8 cellular contexts compared by ENCODE assay signal in genomic region chr9:98191615-98192502, GRCh38. TPM values are rescaled to one million over a fixed set of nuclear protein-coding genes. Genes with fewer than 3 reads are reported as not detected.
A peak's percentile ranks its signal among the peaks of the same experiment; 100 is the strongest.
DNase-seq lines count a peak whose midpoint lies in the region; ATAC-seq and TF ChIP-seq lines count a peak whose summit lies in the region.

No MANE protein-coding gene starts in this region.

- peak overlapping the region; percentile 77 to 85 for H3K9ac ChIP-seq in mucosa of rectum (ENCODE audit: low read depth in 1 of 2, low read length in 2 of 2)

- H3K4me3 ChIP-seq in GM08714 (ENCODE audit: low read length) (peak overlapping the region; percentile 58; the same call in 1 of the 2 replicates), WERI-Rb-1 (ENCODE audit: low read depth, low read length) (peak overlapping the region; percentile 88), mucosa of rectum (ENCODE audit: low read length in 2 of 2) (peak overlapping the region; percentile 78 to 83), thymus (ENCODE audit: low read length) (peak overlapping the region; percentile 80)

- WGBS in thymus = 13% methylated on average over 47 of the region's 47 CpGs

- H3K36me3 ChIP-seq in WERI-Rb-1 (peaks cover 4% of the 10 kb centered on the region; the same call in 1 of the 2 replicates), mucosa of rectum (ENCODE audit: control insufficient read depth in 2 of 2, insufficient read depth in 2 of 2, low read length in 2 of 2) (no peaks in the 10 kb centered on the region), thymus (ENCODE audit: control insufficient read depth, insufficient read depth) (peaks cover 4% of the 10 kb centered on the region)

- H3K9me3 ChIP-seq in WERI-Rb-1 (ENCODE audit: severe bottlenecking) (no peaks in the 10 kb centered on the region), mucosa of rectum (ENCODE audit: control insufficient read depth in 2 of 2, low read length in 2 of 2) (no peaks in the 10 kb centered on the region), thymus (ENCODE audit: control insufficient read depth) (no peaks in the 10 kb centered on the region)

- H3K27ac ChIP-seq in WERI-Rb-1 (peak overlapping the region; percentile 68), mucosa of rectum (ENCODE audit: low read depth in 2 of 2, low read length in 2 of 2) (peak overlapping the region; percentile 84 to 89), thymus (ENCODE audit: low read depth) (peak overlapping the region; percentile 6)

- ATAC-seq in HG03432 (IDR thresholded peaks at IDR 0.05; ENCODE audit: unreplicated experiment) = peak; percentile 11
- no peak for ATAC-seq in HG03378 (IDR thresholded peaks at IDR 0.05; ENCODE audit: unreplicated experiment)

- peak; percentile 76 for DNase-seq in WERI-Rb-1
- peak; percentile 9 for DNase-seq in effector CD4-positive, alpha-beta T cell
- DNase-seq in NCI-H1048 (lab: John Stamatoyannopoulos, UW) = no peak

- H3K4me1 ChIP-seq in mucosa of rectum (ENCODE audit: control insufficient read depth in 2 of 2, insufficient read depth in 2 of 2, low read length in 2 of 2) = peaks cover 20 to 29% of the 10 kb centered on the region in 2 donors
- H3K4me1 ChIP-seq in thymus (ENCODE audit: control insufficient read depth, insufficient read depth, low read length) = peaks cover 13% of the 10 kb centered on the region

- H3K27me3 ChIP-seq in WERI-Rb-1 (ENCODE audit: insufficient read depth, low read depth, severe bottlenecking) (no peaks in the 10 kb centered on the region), mucosa of rectum (ENCODE audit: control insufficient read depth in 2 of 2, insufficient read depth in 2 of 2, low read length in 2 of 2) (no peaks in the 10 kb centered on the region), thymus (ENCODE audit: control insufficient read depth, insufficient read depth) (no peaks in the 10 kb centered on the region)

- no peak for TF ChIP-seq CTCF in WERI-Rb-1 (IDR thresholded peaks at IDR 0.05; ENCODE audit: low read depth, low read length)

RNA-seq across cellular contexts. Expression of gene CORO2A, which starts 0.6 kb away (rescaled TPM):
- 7.5 TPM for polyA plus RNA-seq in thymus

Comparison
In these comparisons a context has a peak if more than half of its experiments do, and no peak if none do; other contexts are left out.
1. H3K27ac ChIP-seq: peak in every context shown above with its lines; median percentile 86 in mucosa of rectum; 68 in WERI-Rb-1; 6 in thymus.